8 cellular contexts compared by ENCODE assay signal in the genomic region with DNA sequence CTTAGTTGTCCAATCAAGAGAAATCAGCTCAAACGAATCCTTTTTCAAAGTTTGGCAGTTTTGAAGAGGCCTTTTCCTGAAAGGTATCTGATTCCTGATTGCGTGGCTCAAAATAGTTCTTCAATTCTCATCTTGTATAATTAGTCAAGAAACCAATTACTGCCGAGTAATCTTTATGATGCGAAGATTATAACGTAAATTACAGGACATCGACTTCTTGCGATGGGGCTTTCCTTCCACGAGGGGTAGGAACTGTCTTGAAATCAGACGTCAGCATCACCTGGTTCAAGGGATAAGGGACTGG. TPM values are rescaled to one million over a fixed set of nuclear protein-coding genes. Genes with fewer than 3 reads are reported as not detected.
DNase-seq lines count a peak whose midpoint lies in the region; ATAC-seq and TF ChIP-seq lines count a peak whose summit lies in the region.

No MANE protein-coding gene starts in this region.

- H3K4me1 ChIP-seq in adipocyte (ENCODE audit: control insufficient read depth, insufficient read depth, low read length) (peaks cover 15% of the 10 kb centered on the region), right lobe of liver (peaks cover 0 to 27% (median 10%) of the 10 kb centered on the region in 4 donors), uterus (no peaks in the 10 kb centered on the region)

- TF ChIP-seq POLR2A in GM18505 (IDR thresholded peaks at IDR 0.05; ENCODE audit: borderline replicate concordance, extremely low read depth, insufficient read depth, insufficient read length) (no peak), right lobe of liver (IDR thresholded peaks at IDR 0.05) (no peak), uterus (IDR thresholded peaks at IDR 0.05) (no peak)

- WGBS in right lobe of liver (ENCODE audit: insufficient coverage, low coverage, low lambda C conversion rate, missing lambda C conversion rate), result 10% methylated on average over 9 of the region's 9 CpGs

- H3K27ac ChIP-seq in right lobe of liver (peak overlapping the region in 1 of 3 donors; percentile 96), uterus (peak overlapping the region; percentile 84 to 87)

- peaks cover 35% of the 10 kb centered on the region for H3K36me3 ChIP-seq in adipocyte (ENCODE audit: control insufficient read depth, insufficient read depth, low read length, severe bottlenecking)
- H3K36me3 ChIP-seq in right lobe of liver, result peaks cover 0 to 11% (median 2%) of the 10 kb centered on the region in 4 donors
- H3K36me3 ChIP-seq in uterus, result no peaks in the 10 kb centered on the region

- DNase-seq in adipocyte (ENCODE audit: low read depth) (no peak), right lobe of liver (no peak), uterus (no peak), NCI-H226 (no peak), EL (no peak), NCI-H345 (lab: John Stamatoyannopoulos, UW) (no peak)

- H3K27me3 ChIP-seq in adipocyte (replicated peaks; ENCODE audit: control insufficient read depth, insufficient read depth, low read length) (no peaks in the 10 kb centered on the region), right lobe of liver (no peaks in the 10 kb centered on the region), uterus (no peaks in the 10 kb centered on the region)

- peak overlapping the region; percentile 91 for H3K4me3 ChIP-seq in adipocyte (ENCODE audit: low read length)
- H3K4me3 ChIP-seq in right lobe of liver, result peak overlapping the region; percentile 34 to 96 (median 76)
- peak overlapping the region; percentile 68 to 91 for H3K4me3 ChIP-seq in uterus

- ATAC-seq in GM18505 (IDR thresholded peaks at IDR 0.05; ENCODE audit: unreplicated experiment) (peak; percentile 18), HG02973 (IDR thresholded peaks at IDR 0.05; ENCODE audit: unreplicated experiment) (peak; percentile 29), right lobe of liver (no peak)

- H3K9me3 ChIP-seq in adipocyte (ENCODE audit: control insufficient read depth, low read length) (no peaks in the 10 kb centered on the region), right lobe of liver (no peaks in the 10 kb centered on the region), uterus (no peaks in the 10 kb centered on the region)

- no peak for TF ChIP-seq CTCF in right lobe of liver (IDR thresholded peaks at IDR 0.05)
- TF ChIP-seq CTCF in uterus (IDR thresholded peaks at IDR 0.05), result no peak

- intact Hi-C loops in right lobe of liver (cut with DNase I) (no loop called here), uterus (cut with DNase I; ENCODE audit: low total_unique reads) (no loop called here)

- H3K9ac ChIP-seq in adipocyte (ENCODE audit: low read length), result peak overlapping the region; percentile 94

RNA-seq across cellular contexts. Expression of gene ARL2BP, which starts 0.6 kb away (rescaled TPM):
- total RNA-seq in right lobe of liver, result 10 to 100 TPM; 19.3 to 26.8 (median 22.0) TPM
- 100 to 1,000 TPM in 1 of 4 donors, 10 to 100 TPM in 3; 40.9 to 110 (median 57.8) TPM for total RNA-seq in uterus

RNA-seq across cellular contexts. Expression of gene PLLP, which starts 40.1 kb away (rescaled TPM):
- total RNA-seq in right lobe of liver (1 to 10 TPM; 2.1 to 7.4 (median 3.8) TPM), uterus (10 to 100 TPM in 1 of 4 donors, 1 to 10 TPM in 2, not detected in 1; 2.6 to 19.1 (median 6.2) TPM)

RNA-seq across cellular contexts. Expression of gene RSPRY1, which starts 58.3 kb away (rescaled TPM):
- total RNA-seq in right lobe of liver, result 10 to 100 TPM; 18.0 to 26.1 (median 22.9) TPM
- 10 to 100 TPM; 27.9 to 77.7 (median 53.2) TPM for total RNA-seq in uterus

RNA-seq across cellular contexts. Expression of gene PSME3IP1, which starts 58.6 kb away (rescaled TPM):
- 10 to 100 TPM; 26.2 to 61.8 (median 34.5) TPM for total RNA-seq in right lobe of liver
- 100 to 1,000 TPM in 1 of 4 donors, 10 to 100 TPM in 3; 45.3 to 323 (median 75.1) TPM for total RNA-seq in uterus

Comparison
In these comparisons a context has a peak if more than half of its experiments do, and no peak if none do; other contexts are left out.
1. ATAC-seq: peak in GM18505 (single experiment) and HG02973 (single experiment); none in right lobe of liver (0 of 4).
2. Peak in every context shown above with its lines, with median percentiles within 50 percentile points of each other: H3K4me3 ChIP-seq.